ENCODE assay signal across 1 cellular context in genomic region chr16:19067349-19068236, GRCh38.
TF ChIP-seq lines count a peak whose summit lies in the region.

Gene COQ7, plus strand, starts transcription at chr16:19067614. Its CDS starts 51 bp downstream, at chr16:19067665.

TF ChIP-seq in HepG2, 621 proteins besides CTCF, POLR2A, EP300 and RAD21 (continued from another document):
- TF ChIP-seq SOX5 (CRISPR knock-in tag; IDR thresholded peaks at IDR 0.05; ENCODE audit: borderline replicate concordance) (peak; percentile 42), SAP130 (CRISPR knock-in tag; IDR thresholded peaks at IDR 0.05; ENCODE audit: low read depth) (peak; percentile 97), TMF1 (CRISPR knock-in tag; IDR thresholded peaks at IDR 0.05; ENCODE audit: low read depth) (peak; percentile 81; the same call in 1 of the 2 replicates), IRF9 (CRISPR knock-in tag; IDR thresholded peaks at IDR 0.05; ENCODE audit: borderline replicate concordance) (peak; percentile 98), PHF5A (CRISPR knock-in tag; IDR thresholded peaks at IDR 0.05; ENCODE audit: low read depth, unreplicated experiment) (peak; percentile 44), HNF1B (CRISPR knock-in tag; IDR thresholded peaks at IDR 0.05) (peak; percentile 61), BRCA1 (CRISPR knock-in tag; IDR thresholded peaks at IDR 0.05) (peak; percentile 87; the same call in 1 of the 2 replicates), SETDB1 (CRISPR knock-in tag; IDR thresholded peaks at IDR 0.05; ENCODE audit: borderline replicate concordance) (no peak), ZNF788 (CRISPR knock-in tag; IDR thresholded peaks at IDR 0.05; ENCODE audit: borderline replicate concordance) (peak; percentile 89), MIXL1 (CRISPR knock-in tag; IDR thresholded peaks at IDR 0.05) (peak; percentile 15; the same call in 1 of the 2 replicates), ZBTB38 (CRISPR knock-in tag; IDR thresholded peaks at IDR 0.05) (peak; percentile 88), ZNF451 (CRISPR knock-in tag; IDR thresholded peaks at IDR 0.05) (peak; percentile 75), MYPOP (CRISPR knock-in tag; IDR thresholded peaks at IDR 0.05) (peak; percentile 97), RCOR2 (CRISPR knock-in tag; IDR thresholded peaks at IDR 0.05) (no peak), ZNF678 (CRISPR knock-in tag; IDR thresholded peaks at IDR 0.05) (0 out of 2 replicates have a peak, but pooled peaks have one; percentile 28), TBX2 (CRISPR knock-in tag; IDR thresholded peaks at IDR 0.05; ENCODE audit: borderline replicate concordance) (peak; percentile 93), THYN1 (CRISPR knock-in tag; IDR thresholded peaks at IDR 0.05; ENCODE audit: borderline replicate concordance, low read depth) (0 out of 2 replicates have a peak, but pooled peaks have one; percentile 21), EEA1 (CRISPR knock-in tag; IDR thresholded peaks at IDR 0.05; ENCODE audit: borderline replicate concordance) (peak; percentile 68; the same call in 1 of the 2 replicates), ZNF160 (CRISPR knock-in tag; IDR thresholded peaks at IDR 0.05) (peak; percentile 65; the same call in 1 of the 2 replicates), PCBP2 (optimal IDR thresholded peaks at IDR 0.05; ENCODE audit: low read depth, low read length, poor library complexity, severe bottlenecking) (no peak), ZNF598 (CRISPR knock-in tag; IDR thresholded peaks at IDR 0.05; ENCODE audit: borderline replicate concordance) (peak; percentile 97), TCF7 (IDR thresholded peaks at IDR 0.05; ENCODE audit: low read depth) (peak; percentile 60), KLF6 (CRISPR knock-in tag; IDR thresholded peaks at IDR 0.05) (0 out of 2 replicates have a peak, but pooled peaks have one; percentile 31)
- TF ChIP-seq, protein P1, sequence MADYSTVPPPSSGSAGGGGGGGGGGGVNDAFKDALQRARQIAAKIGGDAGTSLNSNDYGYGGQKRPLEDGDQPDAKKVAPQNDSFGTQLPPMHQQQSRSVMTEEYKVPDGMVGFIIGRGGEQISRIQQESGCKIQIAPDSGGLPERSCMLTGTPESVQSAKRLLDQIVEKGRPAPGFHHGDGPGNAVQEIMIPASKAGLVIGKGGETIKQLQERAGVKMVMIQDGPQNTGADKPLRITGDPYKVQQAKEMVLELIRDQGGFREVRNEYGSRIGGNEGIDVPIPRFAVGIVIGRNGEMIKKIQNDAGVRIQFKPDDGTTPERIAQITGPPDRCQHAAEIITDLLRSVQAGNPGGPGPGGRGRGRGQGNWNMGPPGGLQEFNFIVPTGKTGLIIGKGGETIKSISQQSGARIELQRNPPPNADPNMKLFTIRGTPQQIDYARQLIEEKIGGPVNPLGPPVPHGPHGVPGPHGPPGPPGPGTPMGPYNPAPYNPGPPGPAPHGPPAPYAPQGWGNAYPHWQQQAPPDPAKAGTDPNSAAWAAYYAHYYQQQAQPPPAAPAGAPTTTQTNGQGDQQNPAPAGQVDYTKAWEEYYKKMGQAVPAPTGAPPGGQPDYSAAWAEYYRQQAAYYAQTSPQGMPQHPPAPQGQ (CRISPR knock-in tag; IDR thresholded peaks at IDR 0.05; ENCODE audit: borderline replicate concordance) = no peak
- TF ChIP-seq, protein P2, sequence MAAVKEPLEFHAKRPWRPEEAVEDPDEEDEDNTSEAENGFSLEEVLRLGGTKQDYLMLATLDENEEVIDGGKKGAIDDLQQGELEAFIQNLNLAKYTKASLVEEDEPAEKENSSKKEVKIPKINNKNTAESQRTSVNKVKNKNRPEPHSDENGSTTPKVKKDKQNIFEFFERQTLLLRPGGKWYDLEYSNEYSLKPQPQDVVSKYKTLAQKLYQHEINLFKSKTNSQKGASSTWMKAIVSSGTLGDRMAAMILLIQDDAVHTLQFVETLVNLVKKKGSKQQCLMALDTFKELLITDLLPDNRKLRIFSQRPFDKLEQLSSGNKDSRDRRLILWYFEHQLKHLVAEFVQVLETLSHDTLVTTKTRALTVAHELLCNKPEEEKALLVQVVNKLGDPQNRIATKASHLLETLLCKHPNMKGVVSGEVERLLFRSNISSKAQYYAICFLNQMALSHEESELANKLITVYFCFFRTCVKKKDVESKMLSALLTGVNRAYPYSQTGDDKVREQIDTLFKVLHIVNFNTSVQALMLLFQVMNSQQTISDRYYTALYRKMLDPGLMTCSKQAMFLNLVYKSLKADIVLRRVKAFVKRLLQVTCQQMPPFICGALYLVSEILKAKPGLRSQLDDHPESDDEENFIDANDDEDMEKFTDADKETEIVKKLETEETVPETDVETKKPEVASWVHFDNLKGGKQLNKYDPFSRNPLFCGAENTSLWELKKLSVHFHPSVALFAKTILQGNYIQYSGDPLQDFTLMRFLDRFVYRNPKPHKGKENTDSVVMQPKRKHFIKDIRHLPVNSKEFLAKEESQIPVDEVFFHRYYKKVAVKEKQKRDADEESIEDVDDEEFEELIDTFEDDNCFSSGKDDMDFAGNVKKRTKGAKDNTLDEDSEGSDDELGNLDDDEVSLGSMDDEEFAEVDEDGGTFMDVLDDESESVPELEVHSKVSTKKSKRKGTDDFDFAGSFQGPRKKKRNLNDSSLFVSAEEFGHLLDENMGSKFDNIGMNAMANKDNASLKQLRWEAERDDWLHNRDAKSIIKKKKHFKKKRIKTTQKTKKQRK (IDR thresholded peaks at IDR 0.05; ENCODE audit: low read length) = no peak
